In the genomic region with DNA sequence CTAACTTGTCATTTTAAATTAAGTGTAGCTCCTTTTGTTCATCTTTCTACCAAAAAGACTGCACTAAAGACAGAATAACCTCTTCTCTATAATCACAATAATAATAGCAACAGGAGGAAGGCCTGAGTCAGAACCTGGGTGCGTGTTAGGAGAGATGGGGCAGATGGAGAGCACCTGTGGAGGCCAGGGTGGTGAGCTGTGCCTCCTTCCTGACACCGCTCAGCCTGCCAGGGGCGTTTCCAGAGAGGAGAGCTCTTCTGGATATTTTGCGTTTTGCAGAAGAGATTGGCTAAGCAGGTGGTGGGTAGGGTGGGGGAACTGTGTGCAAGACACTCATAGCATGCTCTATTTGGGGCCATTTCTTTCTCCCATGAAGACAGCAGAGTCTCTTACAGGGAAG, we compare ENCODE assay signal across 18 cellular contexts.
A peak's percentile ranks its signal among the peaks of the same experiment; 100 is the strongest.
DNase-seq lines count a peak whose midpoint lies in the region; TF ChIP-seq lines count a peak whose summit lies in the region.
"Had no signal": no experiment of that assay in that cellular context is flagged by ENCODE, and none has a peak within 500 bp of the region (broad histone marks: within the 10 kb centered on the region; RNA-seq: fewer than 3 reads in every experiment).

No MANE protein-coding gene starts in this region.

- POLR2A ChIA-PET in CD4-positive, alpha-beta memory T cell (lab: Charles Lee; ENCODE audit: partially characterized antibody), result no interaction called here

- WGBS in thyroid gland, 2 donors, result 81 to 89% methylated on average over 4 of the region's 4 CpGs

- H3K4me3 ChIP-seq in thyroid gland (replicated peaks in 1 of 3), result no peak overlapping the region
- H3K4me3 ChIP-seq in CD4-positive, alpha-beta memory T cell (ENCODE audit: low read length in 2 of 2), result no peak overlapping the region
- H3K4me3 ChIP-seq: A549, GM23338, MG63, SJCRH30 had no signal

- H3K9me3 ChIP-seq in thyroid gland, result no peaks in the 10 kb centered on the region
- no peaks in the 10 kb centered on the region for H3K9me3 ChIP-seq in CD4-positive, alpha-beta memory T cell (ENCODE audit: control insufficient read depth in 1 of 2, low read length in 2 of 2)
- H3K9me3 ChIP-seq: A549, MG63, SJCRH30 had no signal

- peak; percentile 9 for DNase-seq in NCI-H82 (lab: John Stamatoyannopoulos, UW)
- DNase-seq in NCI-H82 treated with DMSO at 0.1 percent for 48 hours (lab: John Stamatoyannopoulos, UW; ENCODE audit: unreplicated experiment), result no peak
- peak; percentile 64 to 81 for DNase-seq in NCI-H524 (lab: John Stamatoyannopoulos, UW)
- DNase-seq in cerebellum (ENCODE audit: low spot score), result peak; percentile 60
- no peak for DNase-seq in NAMALWA (ENCODE audit: low spot score)
- DNase-seq in thyroid gland, result no peak
- no peak for DNase-seq in CD4-positive, alpha-beta memory T cell
- DNase-seq: DMS79 treated with DMSO at 0.1 percent for 48 hours, HCEC 1CT, Karpas-422, NCI-H1092 treated with DMSO at 0.1 percent for 48 hours, NCI-H187 treated with DMSO at 0.1 percent for 48 hours, SJCRH30 had no signal

- H3K4me1 Mint-ChIP-seq in CD4-positive, alpha-beta memory T cell, result no peaks in the 10 kb centered on the region

- H3K36me3 ChIP-seq in thyroid gland, result no peaks in the 10 kb centered on the region
- no peaks in the 10 kb centered on the region for H3K36me3 ChIP-seq in CD4-positive, alpha-beta memory T cell (ENCODE audit: insufficient read depth, low read length)
- H3K36me3 ChIP-seq: MG63, SJCRH30 had no signal

- CTCF ChIA-PET in CD4-positive, alpha-beta memory T cell (lab: Charles Lee; ENCODE audit: partially characterized antibody), result no interaction called here

- no peak overlapping the region for H3K4me3 Mint-ChIP-seq in CD4-positive, alpha-beta memory T cell
- H3K4me3 Mint-ChIP-seq: GM23338; IgD-negative memory B cell; T-helper 1 cell treated with Interleukin-12 subunit alpha and Interleukin-12 subunit beta and Interleukin-4 antibody, amounts not matched to agents 30 μg/mL and 1 μg/mL, for 36 hours had no signal

- TF ChIP-seq POLR2A in thyroid gland (IDR thresholded peaks at IDR 0.05), result no peak

- H3K4me1 ChIP-seq in thyroid gland, result no peaks in the 10 kb centered on the region
- H3K4me1 ChIP-seq in CD4-positive, alpha-beta memory T cell (ENCODE audit: insufficient read depth, low read length), result no peaks in the 10 kb centered on the region
- H3K4me1 ChIP-seq: A549, SJCRH30 had no signal

- H3K36me3 Mint-ChIP-seq in CD4-positive, alpha-beta memory T cell, result no peaks in the 10 kb centered on the region
- H3K36me3 Mint-ChIP-seq: IgD-negative memory B cell had no signal

- peaks cover 2 to 12% of the 10 kb centered on the region in 2 donors for H3K27me3 Mint-ChIP-seq in CD4-positive, alpha-beta memory T cell

- H3K27ac ChIP-seq in thyroid gland, result no peak overlapping the region
- no peak overlapping the region for H3K27ac ChIP-seq in CD4-positive, alpha-beta memory T cell (ENCODE audit: low read depth, low read length)
- H3K27ac ChIP-seq: A549, SJCRH30 had no signal

- TF ChIP-seq CTCF in thyroid gland (IDR thresholded peaks at IDR 0.05), result no peak

- H3K9me3 Mint-ChIP-seq in CD4-positive, alpha-beta memory T cell, result no peaks in the 10 kb centered on the region
- H3K9me3 Mint-ChIP-seq: GM23338; IgD-negative memory B cell; T-helper 1 cell treated with Interleukin-12 subunit alpha and Interleukin-12 subunit beta and Interleukin-4 antibody, amounts not matched to agents 30 μg/mL and 1 μg/mL, for 36 hours had no signal

- intact Hi-C loops in thyroid gland (cut with DNase I), result no loop called here
- intact Hi-C loops in CD4-positive, alpha-beta memory T cell (cut with micrococcal nuclease), result no loop called here

- H3K27ac Mint-ChIP-seq in CD4-positive, alpha-beta memory T cell, result no peak overlapping the region
- H3K27ac Mint-ChIP-seq: GM23338; IgD-negative memory B cell; T-helper 1 cell treated with Interleukin-12 subunit alpha and Interleukin-12 subunit beta and Interleukin-4 antibody, amounts not matched to agents 30 μg/mL and 1 μg/mL, for 36 hours had no signal

- no peaks in the 10 kb centered on the region for H3K27me3 ChIP-seq in thyroid gland
- H3K27me3 ChIP-seq in CD4-positive, alpha-beta memory T cell (ENCODE audit: insufficient read depth, low read length), result no peaks in the 10 kb centered on the region
- H3K27me3 ChIP-seq: SJCRH30 had no signal

Comparison
In these comparisons a context has a peak if more than half of its experiments do, and no peak if none do; other contexts are left out.
1. DNase-seq: peak in NCI-H82 (single experiment), NCI-H524 (2 of 2) and cerebellum (single experiment); none in NCI-H82 treated with DMSO at 0.1 percent for 48 hours (single experiment), NAMALWA (single experiment), thyroid gland (0 of 2) and CD4-positive, alpha-beta memory T cell (0 of 5).